ENCODE assay signal across 17 cellular contexts in genomic region chr21:29486306-29486705, GRCh38.
DNase-seq lines count a peak whose midpoint lies in the region; ATAC-seq and TF ChIP-seq lines count a peak whose summit lies in the region.
"Had no signal": no experiment of that assay in that cellular context is flagged by ENCODE, and none has a peak within 500 bp of the region (broad histone marks: within the 10 kb centered on the region; RNA-seq: fewer than 3 reads in every experiment).

No MANE protein-coding gene starts in this region.

- H3K4me3 ChIP-seq in IMR-90 (ENCODE audit: insufficient read depth, low read depth, low read length) (no peak overlapping the region), SK-N-MC (peak overlapping the region; percentile 59)

- H3K27ac ChIP-seq in IMR-90 (ENCODE audit: insufficient read depth, low read length) = no peak overlapping the region
- H3K27ac ChIP-seq in SK-N-MC = peak overlapping the region; percentile 91
- H3K27ac ChIP-seq in caudate nucleus (ENCODE audit: low read depth, low read length) = peak overlapping the region; percentile 64
- H3K27ac ChIP-seq: C4-2B had no signal

- H2BK15ac ChIP-seq in IMR-90 (ENCODE audit: low read depth, low read length) = no peak overlapping the region

- H3K36me3 Mint-ChIP-seq in nephron (ENCODE audit: low read depth) = peaks cover 14% of the 10 kb centered on the region

- H3K9me3 ChIP-seq in IMR-90 (ENCODE audit: control insufficient read depth, insufficient read depth, low read length) = no peaks in the 10 kb centered on the region
- H3K9me3 ChIP-seq in SK-N-MC (ENCODE audit: low read depth, low read length) = no peaks in the 10 kb centered on the region
- H3K9me3 ChIP-seq: Caco-2 had no signal

- TF ChIP-seq RAD21 in IMR-90 (IDR thresholded peaks at IDR 0.05; ENCODE audit: low read length) = no peak

- H4K20me1 ChIP-seq in IMR-90 (ENCODE audit: insufficient read depth, low read length) = no peaks in the 10 kb centered on the region

- intact Hi-C loops in IMR-90 (cut with micrococcal nuclease) = no loop called here

- no peak overlapping the region for H2AFZ ChIP-seq in IMR-90 (replicated peaks; ENCODE audit: low read length, poor library complexity)

- dilution Hi-C loops in IMR-90 (cut with HindIII; ENCODE audit: low sequenced_read_pairs, unreplicated experiment) = no loop called here

- H3K4me2 ChIP-seq in IMR-90 (ENCODE audit: low read depth, low read length) = no peak overlapping the region

- 0 out of 2 replicates have a peak, but pooled peaks have one; percentile 19 for ATAC-seq in IMR-90 (ENCODE audit: low read depth)
- no peak for ATAC-seq in GM18517 (IDR thresholded peaks at IDR 0.05; ENCODE audit: unreplicated experiment)
- ATAC-seq: HCT116 had no signal

- no peak for TF ChIP-seq POLR2A in IMR-90 (IDR thresholded peaks at IDR 0.05; ENCODE audit: low read depth, low read length)

- peak overlapping the region; percentile 75 for H3K18ac ChIP-seq in IMR-90 (ENCODE audit: low read depth, low read length)

- H3K9ac ChIP-seq in IMR-90 (ENCODE audit: low read depth, low read length) (no peak overlapping the region; the same call in 1 of the 2 replicates), SK-N-MC (ENCODE audit: insufficient read length) (peak overlapping the region; percentile 25)

- H2AK9ac ChIP-seq in IMR-90 (replicated peaks; ENCODE audit: low read depth, low read length, poor library complexity) = no peak overlapping the region

- no peaks in the 10 kb centered on the region; a peak in 1 of 4 replicates for H3K79me1 ChIP-seq in IMR-90 (ENCODE audit: low read depth in 1 of 2, low read length in 2 of 2)

- no peaks in the 10 kb centered on the region for H3K9me1 ChIP-seq in IMR-90 (ENCODE audit: insufficient read depth, low read length)

- in situ Hi-C loops in IMR-90 (cut with MboI; ENCODE audit: low sequenced_read_pairs) = no loop called here

- POLR2A ChIA-PET in IMR-90 (lab: Charles Lee; ENCODE audit: unreplicated experiment) = no interaction called here

- H3K4me1 Mint-ChIP-seq in nephron = peaks cover 16% of the 10 kb centered on the region

- H3K36me3 ChIP-seq in IMR-90 (ENCODE audit: control insufficient read depth, insufficient read depth, low read length) = no peaks in the 10 kb centered on the region
- no peaks in the 10 kb centered on the region for H3K36me3 ChIP-seq in SK-N-MC (ENCODE audit: insufficient read depth, low read length)

- H3K14ac ChIP-seq in IMR-90 (replicated peaks; ENCODE audit: low read depth, low read length) = no peak overlapping the region; the same call in 1 of the 2 replicates

- peaks cover 9% of the 10 kb centered on the region; the same call in 1 of the 2 replicates for H3K4me1 ChIP-seq in IMR-90 (ENCODE audit: control insufficient read depth, insufficient read depth, low read length)
- H3K4me1 ChIP-seq: Caco-2 had no signal

- H3K56ac ChIP-seq in IMR-90 (ENCODE audit: extremely low read depth, insufficient read depth, low read length) = no peak overlapping the region

- TF ChIP-seq CTCF in IMR-90 (conservative IDR thresholded peaks at IDR 0.05; ENCODE audit: low read depth, low read length) = no peak
- no peak for TF ChIP-seq CTCF in nephron (IDR thresholded peaks at IDR 0.05; ENCODE audit: unreplicated experiment in 3 of 3)

- H2BK5ac ChIP-seq in IMR-90 (ENCODE audit: low read depth, low read length, poor library complexity, severe bottlenecking) = no peak overlapping the region

- H2BK120ac ChIP-seq in IMR-90 (ENCODE audit: low read depth, low read length) = no peak overlapping the region

- H4K91ac ChIP-seq in IMR-90 (ENCODE audit: insufficient read depth, low read depth, low read length) = no peak overlapping the region

- DNase-seq in IMR-90 (no peak), SK-N-MC (ENCODE audit: low read depth, low spot score) (peak; percentile 59), caudate nucleus (lab: John Stamatoyannopoulos, UW) (no peak), activated T-cell treated with anti-CD3 and anti-CD28 coated beads for 4 hours (no peak), OCI-M1 (lab: John Stamatoyannopoulos, UW) (no peak)
- DNase-seq: AML-193; Caco-2; CD4-positive, alpha-beta T cell; DMS153; DMS79; GDM1; GOT3; HFFc6 had no signal

- H3K27ac Mint-ChIP-seq in nephron = peak overlapping the region; percentile 14 to 79 (median 39)
- H3K27ac Mint-ChIP-seq: CD4-positive, alpha-beta T cell; HFFc6 had no signal

- H3K4me3 Mint-ChIP-seq in nephron = no peak overlapping the region
- H3K4me3 Mint-ChIP-seq: CD4-positive, alpha-beta T cell; HFFc6 had no signal

- H4K8ac ChIP-seq in IMR-90 (ENCODE audit: low read depth in 2 of 2, low read length in 2 of 2) = no peak overlapping the region

- H3K27me3 ChIP-seq in IMR-90 (ENCODE audit: control insufficient read depth, insufficient read depth, low read length) = no peaks in the 10 kb centered on the region

- H3K23ac ChIP-seq in IMR-90 (ENCODE audit: low read depth, low read length) = no peak overlapping the region

- H3K27me3 Mint-ChIP-seq in nephron (ENCODE audit: low read depth) = no peaks in the 10 kb centered on the region
- H3K27me3 Mint-ChIP-seq: CD4-positive, alpha-beta T cell had no signal

- H3K9me3 Mint-ChIP-seq in nephron = no peaks in the 10 kb centered on the region
- H3K9me3 Mint-ChIP-seq: CD4-positive, alpha-beta T cell; HFFc6 had no signal

- no peak overlapping the region for H2BK20ac ChIP-seq in IMR-90 (ENCODE audit: low read depth, low read length)

- BruUV-seq in IMR-90 (replicated peaks; lab: Mats Ljungman, UMichigan) = no TSS peak

- CTCF ChIA-PET in IMR-90 (lab: Yijun Ruan, JAX) = no interaction called here

- no peak overlapping the region for H2AK5ac ChIP-seq in IMR-90 (ENCODE audit: low read depth, low read length)

- no peak overlapping the region for H4K5ac ChIP-seq in IMR-90 (ENCODE audit: low read depth, low read length)

- H3K4ac ChIP-seq in IMR-90 (ENCODE audit: low read depth, low read length) = no peak overlapping the region

TF ChIP-seq in IMR-90, 13 proteins besides CTCF, POLR2A, EP300 and RAD21:
- TF ChIP-seq CHD1 (IDR thresholded peaks at IDR 0.05; ENCODE audit: low read depth, low read length) (no peak), SMC3 (IDR thresholded peaks at IDR 0.05; ENCODE audit: low read depth, low read length) (no peak), BHLHE40 (IDR thresholded peaks at IDR 0.05; ENCODE audit: low read depth, low read length) (no peak), RFX5 (IDR thresholded peaks at IDR 0.05; ENCODE audit: low read depth, low read length) (no peak), MAFK (IDR thresholded peaks at IDR 0.05; ENCODE audit: low read depth, low read length) (peak; percentile 78)
